In genomic region chr5:10338996-10339903, GRCh38 we compare ENCODE assay signal across 2 cellular contexts.
A peak's percentile ranks its signal among the peaks of the same experiment; 100 is the strongest.
TF ChIP-seq lines count a peak whose summit lies in the region.

No MANE protein-coding gene starts in this region.

TF ChIP-seq in HepG2, 621 proteins besides CTCF, POLR2A, EP300 and RAD21:
- TF ChIP-seq PLSCR1 (CRISPR knock-in tag; IDR thresholded peaks at IDR 0.05; ENCODE audit: borderline replicate concordance): no peak
- TF ChIP-seq RFX1 (IDR thresholded peaks at IDR 0.05): 0 out of 2 replicates have a peak, but pooled peaks have one; percentile 14

TF ChIP-seq in SK-N-SH, 30 proteins besides CTCF, POLR2A, EP300 and RAD21:
- TF ChIP-seq FOXJ3 (CRISPR knock-in tag; IDR thresholded peaks at IDR 0.05): no peak
- TF ChIP-seq TAF1 (IDR thresholded peaks at IDR 0.05; ENCODE audit: borderline replicate concordance, low read depth, low read length): no peak
- no peak for TF ChIP-seq SIN3A (IDR thresholded peaks at IDR 0.05; ENCODE audit: borderline replicate concordance, low read depth, low read length)
- no peak for TF ChIP-seq NRF1 (IDR thresholded peaks at IDR 0.05; ENCODE audit: low read depth, low read length)
- TF ChIP-seq YY1 (IDR thresholded peaks at IDR 0.05; ENCODE audit: low read depth): no peak
- no peak for TF ChIP-seq CHD2 (IDR thresholded peaks at IDR 0.05; ENCODE audit: low read length, partially characterized antibody)
- TF ChIP-seq FOSL2 (IDR thresholded peaks at IDR 0.05; ENCODE audit: borderline replicate concordance, low read depth): no peak
- no peak for TF ChIP-seq MXI1 (IDR thresholded peaks at IDR 0.05; ENCODE audit: low read depth, low read length)
- no peak for TF ChIP-seq USF2 (IDR thresholded peaks at IDR 0.05; ENCODE audit: borderline replicate concordance, low read depth, low read length)
